Comparison of ENCODE assay signal across 8 cellular contexts in the genomic region with DNA sequence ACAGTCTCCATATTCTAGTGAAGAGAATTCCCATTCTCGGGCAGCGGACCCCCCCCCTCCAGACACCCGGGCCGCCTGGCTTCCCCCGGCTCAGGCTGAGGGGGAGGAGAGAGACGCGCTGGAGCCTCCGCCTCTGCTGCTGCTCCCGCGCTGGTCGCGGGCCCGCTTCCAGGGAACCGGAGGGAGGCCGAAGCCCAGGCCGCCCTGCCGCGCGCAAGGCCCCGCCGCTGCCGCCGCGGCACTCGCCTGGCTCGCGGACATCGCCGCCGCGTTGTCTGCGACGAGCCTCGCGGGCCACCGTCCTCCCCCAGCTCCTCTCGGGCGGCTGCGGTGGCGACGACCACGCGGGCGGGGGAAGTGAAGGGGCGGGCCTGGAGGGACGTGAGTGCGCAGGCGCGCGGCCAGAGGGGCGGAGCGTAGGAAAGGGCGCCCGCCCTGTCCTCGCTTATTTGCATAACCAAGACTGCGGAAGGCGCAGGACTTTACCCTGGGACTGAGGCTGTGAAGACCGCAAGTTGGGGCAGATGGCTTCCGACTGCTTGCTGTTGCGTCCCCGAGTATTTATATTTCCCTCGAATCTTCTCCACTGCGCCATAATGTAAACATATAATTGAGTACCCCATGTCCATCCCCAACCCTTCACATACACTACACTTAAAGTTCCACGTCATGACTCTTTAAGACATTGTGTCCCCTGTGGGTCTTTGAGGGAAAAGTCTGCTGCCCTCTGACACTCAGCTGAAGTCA. TPM values are rescaled to one million over a fixed set of nuclear protein-coding genes. Genes with fewer than 3 reads are reported as not detected.
A peak's percentile ranks its signal among the peaks of the same experiment; 100 is the strongest.
DNase-seq lines count a peak whose midpoint lies in the region; ATAC-seq and TF ChIP-seq lines count a peak whose summit lies in the region.

A gene with protein sequence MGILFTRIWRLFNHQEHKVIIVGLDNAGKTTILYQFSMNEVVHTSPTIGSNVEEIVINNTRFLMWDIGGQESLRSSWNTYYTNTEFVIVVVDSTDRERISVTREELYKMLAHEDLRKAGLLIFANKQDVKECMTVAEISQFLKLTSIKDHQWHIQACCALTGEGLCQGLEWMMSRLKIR (minus strand): TSS at position 279 of the 747 bp plus-strand sequence. CDS start 245 bp downstream, at position 34.

- no peaks in the 10 kb centered on the region for H3K27me3 ChIP-seq in left ventricle myocardium inferior (ENCODE audit: low read depth)

- H3K9me3 ChIP-seq in left ventricle myocardium inferior (replicated peaks), result no peaks in the 10 kb centered on the region

- H3K36me3 ChIP-seq in left ventricle myocardium inferior, result no peaks in the 10 kb centered on the region

- H3K9me3 Mint-ChIP-seq in progenitor cell of endocrine pancreas (ENCODE audit: low read depth), result no peaks in the 10 kb centered on the region

- peak; percentile 95 for ATAC-seq in HG02870 (IDR thresholded peaks at IDR 0.05; ENCODE audit: unreplicated experiment)

- H3K27me3 Mint-ChIP-seq in progenitor cell of endocrine pancreas, result no peaks in the 10 kb centered on the region

- peak within 1 kb of the TSS; percentile 95 for H3K27ac ChIP-seq in left ventricle myocardium inferior (replicated peaks)

- H3K27ac Mint-ChIP-seq in progenitor cell of endocrine pancreas, result peak within 1 kb of the TSS; percentile 99

- peak within 1 kb of the TSS; percentile 98 for H3K4me3 Mint-ChIP-seq in progenitor cell of endocrine pancreas (ENCODE audit: low read depth)

- H3K4me1 ChIP-seq in left ventricle myocardium inferior, result peaks cover 63% of the 10 kb centered on the region

- DNase-seq in GM13976 (ENCODE audit: low spot score) (peak; percentile 97), NCI-H146 treated with DMSO at 0.1 percent for 48 hours (lab: John Stamatoyannopoulos, UW; ENCODE audit: unreplicated experiment) (peak; percentile 68), amniotic epithelial cell (ENCODE audit: low read depth) (peak; percentile 88), left ventricle myocardium inferior (peak; percentile 95), progenitor cell of endocrine pancreas (ENCODE audit: low spot score, unreplicated experiment) (peak; percentile 91), ureter (ENCODE audit: low spot score) (peak; percentile 97)

- no peaks in the 10 kb centered on the region for H3K36me3 Mint-ChIP-seq in progenitor cell of endocrine pancreas (ENCODE audit: insufficient read depth)

- intact Hi-C loops in T-helper 1 cell treated with Interleukin-12 subunit alpha and Interleukin-12 subunit beta and Interleukin-4 antibody, amounts not matched to agents 30 ng/mL and 1 ng/mL, for 36 hours (cut with micrococcal nuclease), result loop anchor here (1.0 to 10.0 kb wide), 13 partner anchors 20 to 889 kb away; a partner anchor contains a TSS
- intact Hi-C loops in left ventricle myocardium inferior (cut with micrococcal nuclease), result no loop called here

- no peak for TF ChIP-seq CTCF in GM13976 (IDR thresholded peaks at IDR 0.05; ENCODE audit: borderline replicate concordance, control extremely low read depth, extremely low read depth, insufficient read depth, missing control alignments)
- TF ChIP-seq CTCF in left ventricle myocardium inferior (IDR thresholded peaks at IDR 0.05; ENCODE audit: borderline replicate concordance), result no peak
- TF ChIP-seq CTCF in progenitor cell of endocrine pancreas (IDR thresholded peaks at IDR 0.05; ENCODE audit: unreplicated experiment), result no peak

- H3K4me1 Mint-ChIP-seq in progenitor cell of endocrine pancreas (ENCODE audit: low read depth), result peaks cover 36% of the 10 kb centered on the region

- H3K4me3 ChIP-seq in left ventricle myocardium inferior, result peak within 1 kb of the TSS; percentile 93

- in situ Hi-C loops in GM13976 (cut with MboI; ENCODE audit: low sequenced_read_pairs, unreplicated experiment), result no loop called here

RNA-seq across cellular contexts. Expression of the gene that starts here (rescaled TPM):
- total RNA-seq in T-helper 1 cell treated with Interleukin-12 subunit alpha and Interleukin-12 subunit beta and Interleukin-4 antibody, amounts not matched to agents 30 ng/mL and 1 ng/mL, for 36 hours, result 39.6 and 43.5 TPM in 2 replicates
- total RNA-seq in left ventricle myocardium inferior (53.9 TPM), progenitor cell of endocrine pancreas (68.6 and 79.0 TPM in 2 replicates), ureter (39.8 TPM)

Comparison
In these comparisons a context has a peak if more than half of its experiments do, and no peak if none do; other contexts are left out.
1. Peak in every context shown above with its lines: DNase-seq, ATAC-seq, H3K4me3 ChIP-seq and H3K27ac ChIP-seq.